Comparison of ENCODE assay signal across 1 cellular context in genomic region chr9:91424403-91425176, GRCh38.
TF ChIP-seq lines count a peak whose summit lies in the region.

No MANE protein-coding gene starts in this region.

TF ChIP-seq in HEK293, 187 proteins besides CTCF, POLR2A, EP300 and RAD21 (continued from another document):
- TF ChIP-seq ZNF112 (tag by site-specific recombination; IDR thresholded peaks at IDR 0.05) (no peak), ZBTB11 (tag by site-specific recombination; conservative IDR thresholded peaks at IDR 0.05; ENCODE audit: low read depth) (peak; percentile 46; the same call in 1 of the 2 replicates), ZNF140 (tag by site-specific recombination; IDR thresholded peaks at IDR 0.05) (no peak), ZNF19 (tag by site-specific recombination; IDR thresholded peaks at IDR 0.05; ENCODE audit: low read depth) (no peak), ZNF133 (tag by site-specific recombination; IDR thresholded peaks at IDR 0.05) (no peak), REPIN1 (tag by site-specific recombination; IDR thresholded peaks at IDR 0.05; ENCODE audit: low read depth) (no peak), ZNF221 (tag by site-specific recombination; IDR thresholded peaks at IDR 0.05; ENCODE audit: borderline replicate concordance) (no peak), ZBTB1 (tag by site-specific recombination; IDR thresholded peaks at IDR 0.05) (no peak), PRDM10 (tag by site-specific recombination; IDR thresholded peaks at IDR 0.05) (peak; percentile 58), GLI2 (tag by site-specific recombination; IDR thresholded peaks at IDR 0.05; ENCODE audit: borderline replicate concordance, low read depth) (no peak), ZXDB (tag by site-specific recombination; IDR thresholded peaks at IDR 0.05) (0 out of 2 replicates have a peak, but pooled peaks have one; percentile 43), SCRT2 (tag by site-specific recombination; IDR thresholded peaks at IDR 0.05) (0 out of 2 replicates have a peak, but pooled peaks have one; percentile 9), ZSCAN4 (tag by site-specific recombination; IDR thresholded peaks at IDR 0.05) (no peak), ZNF843 (tag by site-specific recombination; IDR thresholded peaks at IDR 0.05) (no peak), ZNF311 (tag by site-specific recombination; IDR thresholded peaks at IDR 0.05; ENCODE audit: borderline replicate concordance) (no peak), KLF10 (tag by site-specific recombination; IDR thresholded peaks at IDR 0.05) (0 out of 2 replicates have a peak, but pooled peaks have one; percentile 54), ZBTB7A (tag by site-specific recombination; IDR thresholded peaks at IDR 0.05; ENCODE audit: low read depth) (no peak), ZNF555 (tag by site-specific recombination; conservative IDR thresholded peaks at IDR 0.05) (no peak), ZNF324 (tag by site-specific recombination; IDR thresholded peaks at IDR 0.05) (no peak), ZNF677 (tag by site-specific recombination; IDR thresholded peaks at IDR 0.05) (no peak), EGR2 (tag by site-specific recombination; IDR thresholded peaks at IDR 0.05; ENCODE audit: low read depth) (peak; percentile 51; the same call in 1 of the 2 replicates), GLI4 (tag by site-specific recombination; IDR thresholded peaks at IDR 0.05) (no peak), ZNF274 (IDR thresholded peaks at IDR 0.05; ENCODE audit: low read length) (no peak), ZNF274 (tag by site-specific recombination; IDR thresholded peaks at IDR 0.05; ENCODE audit: borderline replicate concordance) (no peak), ZFHX2 (tag by site-specific recombination; conservative IDR thresholded peaks at IDR 0.05) (peak; percentile 82), ZSCAN16 (tag by site-specific recombination; IDR thresholded peaks at IDR 0.05) (no peak), KLF16 (tag by site-specific recombination; IDR thresholded peaks at IDR 0.05) (peak; percentile 26; the same call in 1 of the 2 replicates), ZNF785 (tag by site-specific recombination; IDR thresholded peaks at IDR 0.05) (no peak), OSR2 (tag by site-specific recombination; IDR thresholded peaks at IDR 0.05) (no peak), SP7 (tag by site-specific recombination; IDR thresholded peaks at IDR 0.05) (0 out of 2 replicates have a peak, but pooled peaks have one; percentile 38), ZNF449 (tag by site-specific recombination; IDR thresholded peaks at IDR 0.05) (0 out of 2 replicates have a peak, but pooled peaks have one; percentile 27), ZNF704 (tag by site-specific recombination; IDR thresholded peaks at IDR 0.05) (no peak), ZNF157 (tag by site-specific recombination; IDR thresholded peaks at IDR 0.05) (no peak), ZFP69B (tag by site-specific recombination; IDR thresholded peaks at IDR 0.05) (no peak), ZNF776 (tag by site-specific recombination; IDR thresholded peaks at IDR 0.05; ENCODE audit: borderline replicate concordance) (no peak)
